8 cellular contexts compared by ENCODE assay signal in the genomic region with DNA sequence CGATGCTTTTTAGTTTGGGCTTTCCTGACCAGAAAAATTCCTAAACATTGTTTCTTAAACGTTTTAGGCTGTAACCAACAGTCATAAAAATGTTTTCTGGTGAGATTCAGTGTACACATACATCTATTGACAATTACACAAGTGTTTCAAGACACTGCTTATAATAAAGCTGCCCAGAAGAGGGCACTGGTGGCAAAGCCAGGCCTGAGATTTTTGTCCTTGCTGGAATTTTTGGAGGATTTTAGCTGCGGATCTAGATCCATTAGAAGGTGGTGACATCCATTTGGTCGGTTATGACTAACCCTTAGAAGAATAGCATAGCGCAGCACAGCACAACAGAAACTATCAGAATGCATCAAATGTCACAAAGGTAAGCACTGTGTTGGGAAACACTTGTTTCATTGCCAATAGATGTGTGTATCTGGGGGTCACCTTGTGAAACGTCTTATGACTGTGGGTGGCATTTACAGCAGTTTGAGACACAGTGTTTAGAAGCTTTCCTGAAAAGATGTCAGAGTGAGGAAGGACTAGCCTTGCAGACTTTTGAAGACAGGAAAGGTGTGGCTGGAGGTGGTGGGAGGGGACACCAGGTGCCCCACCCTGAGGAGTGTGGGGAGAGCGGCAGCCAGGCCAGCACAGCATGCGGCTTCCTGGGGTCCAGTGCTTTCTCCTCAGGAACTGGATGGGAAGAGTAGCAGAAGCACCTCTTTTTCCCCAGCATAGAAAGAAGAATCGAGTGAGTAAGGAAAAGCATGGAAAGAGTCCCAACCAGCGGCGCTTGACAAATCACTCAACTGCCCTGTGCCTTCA. TPM values are rescaled to one million over a fixed set of nuclear protein-coding genes. Genes with fewer than 3 reads are reported as not detected.
DNase-seq lines count a peak whose midpoint lies in the region; ATAC-seq and TF ChIP-seq lines count a peak whose summit lies in the region.

No MANE protein-coding gene starts in this region.

- no peaks in the 10 kb centered on the region for H3K4me1 ChIP-seq in PC-9 (replicated peaks; ENCODE audit: insufficient read depth)

- no peaks in the 10 kb centered on the region for H3K36me3 Mint-ChIP-seq in activated naive CD4-positive, alpha-beta T cell treated with anti-CD3 and anti-CD28 coated beads, Interleukin-2, amount 10 ng/mL, durations not matched to agents 7 days and 5 days

- BruUV-seq in PC-9 (replicated peaks; lab: Mats Ljungman, UMichigan) = no TSS peak

- H3K27ac Mint-ChIP-seq in activated naive CD4-positive, alpha-beta T cell treated with anti-CD3 and anti-CD28 coated beads, Interleukin-2, amount 10 ng/mL, durations not matched to agents 7 days and 5 days = no peak overlapping the region

- no peaks in the 10 kb centered on the region for H3K36me3 ChIP-seq in PC-9 (ENCODE audit: low read depth)

- H3F3A ChIP-seq in PC-9 (ENCODE audit: insufficient read depth, low read depth) = peaks cover 10% of the 10 kb centered on the region; the same call in 1 of the 2 replicates

- H3K27me3 ChIP-seq in PC-9 (ENCODE audit: insufficient read depth, low read depth) = peaks cover 79% of the 10 kb centered on the region

- no peaks in the 10 kb centered on the region for H3K79me2 ChIP-seq in PC-9 (ENCODE audit: low read depth)

- CTCF ChIA-PET in PC-9 (lab: Charles Lee) = interaction anchor here (0.6 to 0.8 kb wide), 6 partner anchors 43 to 312 kb away, joined by 3 to 5 read pairs (median 4); no protein-coding TSS in a partner anchor
- CTCF ChIA-PET in activated naive CD4-positive, alpha-beta T cell treated with anti-CD3 and anti-CD28 coated beads, Interleukin-2, amount 10 ng/mL, durations not matched to agents 7 days and 5 days (lab: Charles Lee) = no interaction called here

- no peak overlapping the region for H3K4me3 ChIP-seq in PC-9
- no peak overlapping the region for H3K4me3 ChIP-seq in fibroblast of pulmonary artery (replicated peaks; ENCODE audit: low read depth, low read length)
- no peak overlapping the region for H3K4me3 ChIP-seq in retinal pigment epithelial cell (ENCODE audit: low read length)

- peaks cover 3% of the 10 kb centered on the region; the same call in 1 of the 2 replicates for H4K20me1 ChIP-seq in PC-9 (ENCODE audit: insufficient read depth)

- peaks cover 9% of the 10 kb centered on the region for H3K27me3 Mint-ChIP-seq in activated naive CD4-positive, alpha-beta T cell treated with anti-CD3 and anti-CD28 coated beads, Interleukin-2, amount 10 ng/mL, durations not matched to agents 7 days and 5 days

- DNase-seq in PC-9 (peak; percentile 15 to 52), fibroblast of pulmonary artery (ENCODE audit: low read depth) (peak; percentile 61), retinal pigment epithelial cell (ENCODE audit: low read depth) (no peak), posterior vena cava (ENCODE audit: low spot score) (no peak), NCI-H187 (lab: John Stamatoyannopoulos, UW) (no peak)
- DNase-seq in activated naive CD4-positive, alpha-beta T cell treated with anti-CD3 and anti-CD28 coated beads, Interleukin-2, amount 10 ng/mL, durations not matched to agents 7 days and 5 days = no peak

- peaks cover 3% of the 10 kb centered on the region for H3K4me1 Mint-ChIP-seq in activated naive CD4-positive, alpha-beta T cell treated with anti-CD3 and anti-CD28 coated beads, Interleukin-2, amount 10 ng/mL, durations not matched to agents 7 days and 5 days

- POLR2A ChIA-PET in PC-9 (lab: Charles Lee; ENCODE audit: unreplicated experiment) = interaction anchor here (0.6 kb wide), 1 partner anchor 309 kb away, joined by 3 read pairs; no protein-coding TSS in a partner anchor

- TF ChIP-seq CTCF in GM12873 (IDR thresholded peaks at IDR 0.05; ENCODE audit: insufficient read depth, low read depth, low read length, missing control alignments) (peak; percentile 41), PC-9 (conservative IDR thresholded peaks at IDR 0.05) (peak; percentile 86), fibroblast of pulmonary artery (IDR thresholded peaks at IDR 0.05; ENCODE audit: low read length, missing control alignments) (peak; percentile 60), retinal pigment epithelial cell (conservative IDR thresholded peaks at IDR 0.05; ENCODE audit: low read depth, low read length) (peak; percentile 66)

- H3K4me3 Mint-ChIP-seq in activated naive CD4-positive, alpha-beta T cell treated with anti-CD3 and anti-CD28 coated beads, Interleukin-2, amount 10 ng/mL, durations not matched to agents 7 days and 5 days = no peak overlapping the region

- no peak for ATAC-seq in HG03565 (IDR thresholded peaks at IDR 0.05; ENCODE audit: unreplicated experiment)

- H3K9me3 Mint-ChIP-seq in activated naive CD4-positive, alpha-beta T cell treated with anti-CD3 and anti-CD28 coated beads, Interleukin-2, amount 10 ng/mL, durations not matched to agents 7 days and 5 days = peaks cover 5% of the 10 kb centered on the region

- intact Hi-C loops in PC-9 (cut with micrococcal nuclease; ENCODE audit: unreplicated experiment) (loop anchor here (1.0 kb wide), 2 partner anchors 73 to 301 kb away; no protein-coding TSS in a partner anchor), posterior vena cava (cut with DNase I) (loop anchor here (2.0 to 10.0 kb wide), 2 partner anchors 45 to 93 kb away; no protein-coding TSS in a partner anchor)

- H3K27ac ChIP-seq in PC-9 = no peak overlapping the region

- H3K4me2 ChIP-seq in PC-9 = no peak overlapping the region

- no peaks in the 10 kb centered on the region for H3K9me3 ChIP-seq in PC-9 (ENCODE audit: insufficient read depth, low read depth)

- H2AFZ ChIP-seq in PC-9 = no peak overlapping the region

- H3K9me2 ChIP-seq in PC-9 (ENCODE audit: insufficient read depth) = no peaks in the 10 kb centered on the region

RNA-seq across cellular contexts. Expression of gene FKBP4, which starts 54.7 kb away (rescaled TPM):
- total RNA-seq in PC-9 (2021) (189 and 226 TPM in 2 replicates), posterior vena cava (10 to 100 TPM; 35.7 to 43.1 TPM)

Comparison
In these comparisons a context has a peak if more than half of its experiments do, and no peak if none do; other contexts are left out.
1. DNase-seq: peak in PC-9 (2 of 2) and fibroblast of pulmonary artery (single experiment); none in retinal pigment epithelial cell (single experiment), activated naive CD4-positive, alpha-beta T cell treated with anti-CD3 and anti-CD28 coated beads, Interleukin-2, amount 10 ng/mL, durations not matched to agents 7 days and 5 days (single experiment), posterior vena cava (single experiment) and NCI-H187 (0 of 2).
2. Peak in every context shown above with its lines, with median percentiles within 50 percentile points of each other: CTCF ChIP-seq.